1 cellular context compared by ENCODE assay signal in genomic region chr3:141487419-141488345, GRCh38.
TF ChIP-seq lines count a peak whose summit lies in the region.

No MANE protein-coding gene starts in this region.

TF ChIP-seq in K562, 482 proteins besides CTCF, POLR2A, EP300 and RAD21 (continued from another document and continues in another):
- TF ChIP-seq, protein P1, sequence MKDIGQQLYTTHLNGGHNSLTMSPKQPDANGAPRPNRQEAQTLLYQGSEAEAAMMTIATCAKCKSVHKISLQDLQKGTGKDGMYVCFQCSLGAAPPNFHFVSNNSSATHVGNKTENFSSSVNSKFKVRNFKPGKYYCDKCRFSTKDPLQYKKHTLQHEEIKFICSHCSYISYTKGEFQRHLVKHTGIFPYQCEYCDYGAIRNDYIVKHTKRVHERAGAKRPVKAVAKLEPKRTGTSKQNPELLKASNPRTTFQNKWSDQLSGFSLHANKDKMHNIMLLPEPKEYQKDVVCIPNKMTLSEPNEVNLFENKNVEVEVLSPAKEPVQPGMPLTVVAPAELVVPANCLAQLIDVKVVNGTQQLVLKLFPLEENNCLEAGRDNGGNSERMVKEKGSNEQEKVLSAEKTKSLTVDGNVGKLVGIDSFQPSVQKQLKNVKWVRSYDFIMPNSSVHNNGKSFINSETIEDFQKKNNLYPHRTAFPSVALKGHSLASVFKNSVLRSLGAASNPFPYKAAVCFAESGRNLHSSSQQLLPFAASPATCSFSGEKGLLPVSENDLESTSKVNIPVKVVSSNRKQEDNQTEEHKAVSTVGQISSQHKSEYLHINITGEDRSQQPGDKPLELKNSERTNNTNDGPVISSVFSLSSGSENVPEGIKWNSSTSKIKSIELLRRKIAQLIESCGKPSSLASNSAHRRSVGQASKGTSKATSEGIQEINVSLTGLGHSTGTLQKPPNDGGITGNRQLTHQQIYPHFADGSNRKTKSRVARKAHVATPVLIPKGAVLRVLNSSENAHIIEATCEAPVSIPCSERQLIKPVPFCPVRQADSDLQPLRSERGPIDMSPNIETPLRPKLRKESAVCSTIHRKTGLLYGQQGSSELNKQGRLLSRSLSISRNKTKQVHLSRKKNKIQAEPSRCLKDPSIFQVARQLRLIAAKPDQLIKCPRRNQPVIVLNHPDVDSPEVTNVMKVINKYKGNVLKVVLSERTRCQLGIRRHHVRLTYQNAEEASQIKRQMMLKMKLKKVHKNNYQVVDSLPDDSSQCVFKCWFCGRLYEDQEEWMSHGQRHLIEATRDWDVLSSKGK (CRISPR knock-in tag; IDR thresholded peaks at IDR 0.05), result no peak
- TF ChIP-seq, protein P2, sequence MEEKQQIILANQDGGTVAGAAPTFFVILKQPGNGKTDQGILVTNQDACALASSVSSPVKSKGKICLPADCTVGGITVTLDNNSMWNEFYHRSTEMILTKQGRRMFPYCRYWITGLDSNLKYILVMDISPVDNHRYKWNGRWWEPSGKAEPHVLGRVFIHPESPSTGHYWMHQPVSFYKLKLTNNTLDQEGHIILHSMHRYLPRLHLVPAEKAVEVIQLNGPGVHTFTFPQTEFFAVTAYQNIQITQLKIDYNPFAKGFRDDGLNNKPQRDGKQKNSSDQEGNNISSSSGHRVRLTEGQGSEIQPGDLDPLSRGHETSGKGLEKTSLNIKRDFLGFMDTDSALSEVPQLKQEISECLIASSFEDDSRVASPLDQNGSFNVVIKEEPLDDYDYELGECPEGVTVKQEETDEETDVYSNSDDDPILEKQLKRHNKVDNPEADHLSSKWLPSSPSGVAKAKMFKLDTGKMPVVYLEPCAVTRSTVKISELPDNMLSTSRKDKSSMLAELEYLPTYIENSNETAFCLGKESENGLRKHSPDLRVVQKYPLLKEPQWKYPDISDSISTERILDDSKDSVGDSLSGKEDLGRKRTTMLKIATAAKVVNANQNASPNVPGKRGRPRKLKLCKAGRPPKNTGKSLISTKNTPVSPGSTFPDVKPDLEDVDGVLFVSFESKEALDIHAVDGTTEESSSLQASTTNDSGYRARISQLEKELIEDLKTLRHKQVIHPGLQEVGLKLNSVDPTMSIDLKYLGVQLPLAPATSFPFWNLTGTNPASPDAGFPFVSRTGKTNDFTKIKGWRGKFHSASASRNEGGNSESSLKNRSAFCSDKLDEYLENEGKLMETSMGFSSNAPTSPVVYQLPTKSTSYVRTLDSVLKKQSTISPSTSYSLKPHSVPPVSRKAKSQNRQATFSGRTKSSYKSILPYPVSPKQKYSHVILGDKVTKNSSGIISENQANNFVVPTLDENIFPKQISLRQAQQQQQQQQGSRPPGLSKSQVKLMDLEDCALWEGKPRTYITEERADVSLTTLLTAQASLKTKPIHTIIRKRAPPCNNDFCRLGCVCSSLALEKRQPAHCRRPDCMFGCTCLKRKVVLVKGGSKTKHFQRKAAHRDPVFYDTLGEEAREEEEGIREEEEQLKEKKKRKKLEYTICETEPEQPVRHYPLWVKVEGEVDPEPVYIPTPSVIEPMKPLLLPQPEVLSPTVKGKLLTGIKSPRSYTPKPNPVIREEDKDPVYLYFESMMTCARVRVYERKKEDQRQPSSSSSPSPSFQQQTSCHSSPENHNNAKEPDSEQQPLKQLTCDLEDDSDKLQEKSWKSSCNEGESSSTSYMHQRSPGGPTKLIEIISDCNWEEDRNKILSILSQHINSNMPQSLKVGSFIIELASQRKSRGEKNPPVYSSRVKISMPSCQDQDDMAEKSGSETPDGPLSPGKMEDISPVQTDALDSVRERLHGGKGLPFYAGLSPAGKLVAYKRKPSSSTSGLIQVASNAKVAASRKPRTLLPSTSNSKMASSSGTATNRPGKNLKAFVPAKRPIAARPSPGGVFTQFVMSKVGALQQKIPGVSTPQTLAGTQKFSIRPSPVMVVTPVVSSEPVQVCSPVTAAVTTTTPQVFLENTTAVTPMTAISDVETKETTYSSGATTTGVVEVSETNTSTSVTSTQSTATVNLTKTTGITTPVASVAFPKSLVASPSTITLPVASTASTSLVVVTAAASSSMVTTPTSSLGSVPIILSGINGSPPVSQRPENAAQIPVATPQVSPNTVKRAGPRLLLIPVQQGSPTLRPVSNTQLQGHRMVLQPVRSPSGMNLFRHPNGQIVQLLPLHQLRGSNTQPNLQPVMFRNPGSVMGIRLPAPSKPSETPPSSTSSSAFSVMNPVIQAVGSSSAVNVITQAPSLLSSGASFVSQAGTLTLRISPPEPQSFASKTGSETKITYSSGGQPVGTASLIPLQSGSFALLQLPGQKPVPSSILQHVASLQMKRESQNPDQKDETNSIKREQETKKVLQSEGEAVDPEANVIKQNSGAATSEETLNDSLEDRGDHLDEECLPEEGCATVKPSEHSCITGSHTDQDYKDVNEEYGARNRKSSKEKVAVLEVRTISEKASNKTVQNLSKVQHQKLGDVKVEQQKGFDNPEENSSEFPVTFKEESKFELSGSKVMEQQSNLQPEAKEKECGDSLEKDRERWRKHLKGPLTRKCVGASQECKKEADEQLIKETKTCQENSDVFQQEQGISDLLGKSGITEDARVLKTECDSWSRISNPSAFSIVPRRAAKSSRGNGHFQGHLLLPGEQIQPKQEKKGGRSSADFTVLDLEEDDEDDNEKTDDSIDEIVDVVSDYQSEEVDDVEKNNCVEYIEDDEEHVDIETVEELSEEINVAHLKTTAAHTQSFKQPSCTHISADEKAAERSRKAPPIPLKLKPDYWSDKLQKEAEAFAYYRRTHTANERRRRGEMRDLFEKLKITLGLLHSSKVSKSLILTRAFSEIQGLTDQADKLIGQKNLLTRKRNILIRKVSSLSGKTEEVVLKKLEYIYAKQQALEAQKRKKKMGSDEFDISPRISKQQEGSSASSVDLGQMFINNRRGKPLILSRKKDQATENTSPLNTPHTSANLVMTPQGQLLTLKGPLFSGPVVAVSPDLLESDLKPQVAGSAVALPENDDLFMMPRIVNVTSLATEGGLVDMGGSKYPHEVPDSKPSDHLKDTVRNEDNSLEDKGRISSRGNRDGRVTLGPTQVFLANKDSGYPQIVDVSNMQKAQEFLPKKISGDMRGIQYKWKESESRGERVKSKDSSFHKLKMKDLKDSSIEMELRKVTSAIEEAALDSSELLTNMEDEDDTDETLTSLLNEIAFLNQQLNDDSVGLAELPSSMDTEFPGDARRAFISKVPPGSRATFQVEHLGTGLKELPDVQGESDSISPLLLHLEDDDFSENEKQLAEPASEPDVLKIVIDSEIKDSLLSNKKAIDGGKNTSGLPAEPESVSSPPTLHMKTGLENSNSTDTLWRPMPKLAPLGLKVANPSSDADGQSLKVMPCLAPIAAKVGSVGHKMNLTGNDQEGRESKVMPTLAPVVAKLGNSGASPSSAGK (IDR thresholded peaks at IDR 0.05), result no peak
- TF ChIP-seq RBFOX2 (IDR thresholded peaks at IDR 0.05; ENCODE audit: low read depth, low read length) (peak; percentile 90), SMARCA5 (IDR thresholded peaks at IDR 0.05) (0 out of 2 replicates have a peak, but pooled peaks have one; percentile 32), HBP1 (CRISPR knock-in tag; IDR thresholded peaks at IDR 0.05) (no peak), GTF2A2 (tag; IDR thresholded peaks at IDR 0.05) (no peak), NKRF (IDR thresholded peaks at IDR 0.05; ENCODE audit: borderline replicate concordance) (no peak), PHF8 (IDR thresholded peaks at IDR 0.05; ENCODE audit: borderline replicate concordance, low read length) (peak; percentile 59), BCOR (IDR thresholded peaks at IDR 0.05) (peak; percentile 28; the same call in 1 of the 2 replicates), CTBP1 (IDR thresholded peaks at IDR 0.05; ENCODE audit: borderline replicate concordance) (peak; percentile 43), POLR2AphosphoS5 (IDR thresholded peaks at IDR 0.05; ENCODE audit: control insufficient read depth, insufficient read depth, low read depth, low read length) (no peak), ZEB2 (IDR thresholded peaks at IDR 0.05) (peak; percentile 82), ZNF589 (CRISPR knock-in tag; IDR thresholded peaks at IDR 0.05; ENCODE audit: low read depth) (no peak), MAX (CRISPR knock-in tag; IDR thresholded peaks at IDR 0.05) (peak; percentile 68), TCF7 (IDR thresholded peaks at IDR 0.05; ENCODE audit: borderline replicate concordance) (no peak), HMGN3 (IDR thresholded peaks at IDR 0.05; ENCODE audit: borderline replicate concordance, extremely low read depth, insufficient read length, low read depth, low read length) (peak; percentile 77), DNMT1 (IDR thresholded peaks at IDR 0.05) (no peak), MCM7 (IDR thresholded peaks at IDR 0.05) (no peak), RBM22 (IDR thresholded peaks at IDR 0.05; ENCODE audit: low read depth, low read length, poor library complexity, severe bottlenecking) (peak; percentile 65), EZH2 (IDR thresholded peaks at IDR 0.05; ENCODE audit: borderline replicate concordance, low read depth, low read length) (no peak), HDGF (IDR thresholded peaks at IDR 0.05) (no peak), L3MBTL2 (IDR thresholded peaks at IDR 0.05) (peak; percentile 54; the same call in 1 of the 2 replicates), LARP7 (IDR thresholded peaks at IDR 0.05) (no peak), KAT8 (IDR thresholded peaks at IDR 0.05; ENCODE audit: low read depth) (0 out of 2 replicates have a peak, but pooled peaks have one; percentile 18)
- TF ChIP-seq, protein P3, sequence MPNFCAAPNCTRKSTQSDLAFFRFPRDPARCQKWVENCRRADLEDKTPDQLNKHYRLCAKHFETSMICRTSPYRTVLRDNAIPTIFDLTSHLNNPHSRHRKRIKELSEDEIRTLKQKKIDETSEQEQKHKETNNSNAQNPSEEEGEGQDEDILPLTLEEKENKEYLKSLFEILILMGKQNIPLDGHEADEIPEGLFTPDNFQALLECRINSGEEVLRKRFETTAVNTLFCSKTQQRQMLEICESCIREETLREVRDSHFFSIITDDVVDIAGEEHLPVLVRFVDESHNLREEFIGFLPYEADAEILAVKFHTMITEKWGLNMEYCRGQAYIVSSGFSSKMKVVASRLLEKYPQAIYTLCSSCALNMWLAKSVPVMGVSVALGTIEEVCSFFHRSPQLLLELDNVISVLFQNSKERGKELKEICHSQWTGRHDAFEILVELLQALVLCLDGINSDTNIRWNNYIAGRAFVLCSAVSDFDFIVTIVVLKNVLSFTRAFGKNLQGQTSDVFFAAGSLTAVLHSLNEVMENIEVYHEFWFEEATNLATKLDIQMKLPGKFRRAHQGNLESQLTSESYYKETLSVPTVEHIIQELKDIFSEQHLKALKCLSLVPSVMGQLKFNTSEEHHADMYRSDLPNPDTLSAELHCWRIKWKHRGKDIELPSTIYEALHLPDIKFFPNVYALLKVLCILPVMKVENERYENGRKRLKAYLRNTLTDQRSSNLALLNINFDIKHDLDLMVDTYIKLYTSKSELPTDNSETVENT (CRISPR knock-in tag; IDR thresholded peaks at IDR 0.05), result no peak
- TF ChIP-seq, protein P4, sequence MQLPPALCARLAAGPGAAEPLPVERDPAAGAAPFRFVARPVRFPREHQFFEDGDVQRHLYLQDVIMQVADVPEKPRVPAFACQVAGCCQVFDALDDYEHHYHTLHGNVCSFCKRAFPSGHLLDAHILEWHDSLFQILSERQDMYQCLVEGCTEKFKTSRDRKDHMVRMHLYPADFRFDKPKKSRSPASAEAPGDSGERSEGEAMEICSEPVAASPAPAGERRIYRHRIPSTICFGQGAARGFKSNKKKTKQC (CRISPR knock-in tag; IDR thresholded peaks at IDR 0.05), result no peak; the same call in 1 of the 2 replicates
- TF ChIP-seq, protein P5, sequence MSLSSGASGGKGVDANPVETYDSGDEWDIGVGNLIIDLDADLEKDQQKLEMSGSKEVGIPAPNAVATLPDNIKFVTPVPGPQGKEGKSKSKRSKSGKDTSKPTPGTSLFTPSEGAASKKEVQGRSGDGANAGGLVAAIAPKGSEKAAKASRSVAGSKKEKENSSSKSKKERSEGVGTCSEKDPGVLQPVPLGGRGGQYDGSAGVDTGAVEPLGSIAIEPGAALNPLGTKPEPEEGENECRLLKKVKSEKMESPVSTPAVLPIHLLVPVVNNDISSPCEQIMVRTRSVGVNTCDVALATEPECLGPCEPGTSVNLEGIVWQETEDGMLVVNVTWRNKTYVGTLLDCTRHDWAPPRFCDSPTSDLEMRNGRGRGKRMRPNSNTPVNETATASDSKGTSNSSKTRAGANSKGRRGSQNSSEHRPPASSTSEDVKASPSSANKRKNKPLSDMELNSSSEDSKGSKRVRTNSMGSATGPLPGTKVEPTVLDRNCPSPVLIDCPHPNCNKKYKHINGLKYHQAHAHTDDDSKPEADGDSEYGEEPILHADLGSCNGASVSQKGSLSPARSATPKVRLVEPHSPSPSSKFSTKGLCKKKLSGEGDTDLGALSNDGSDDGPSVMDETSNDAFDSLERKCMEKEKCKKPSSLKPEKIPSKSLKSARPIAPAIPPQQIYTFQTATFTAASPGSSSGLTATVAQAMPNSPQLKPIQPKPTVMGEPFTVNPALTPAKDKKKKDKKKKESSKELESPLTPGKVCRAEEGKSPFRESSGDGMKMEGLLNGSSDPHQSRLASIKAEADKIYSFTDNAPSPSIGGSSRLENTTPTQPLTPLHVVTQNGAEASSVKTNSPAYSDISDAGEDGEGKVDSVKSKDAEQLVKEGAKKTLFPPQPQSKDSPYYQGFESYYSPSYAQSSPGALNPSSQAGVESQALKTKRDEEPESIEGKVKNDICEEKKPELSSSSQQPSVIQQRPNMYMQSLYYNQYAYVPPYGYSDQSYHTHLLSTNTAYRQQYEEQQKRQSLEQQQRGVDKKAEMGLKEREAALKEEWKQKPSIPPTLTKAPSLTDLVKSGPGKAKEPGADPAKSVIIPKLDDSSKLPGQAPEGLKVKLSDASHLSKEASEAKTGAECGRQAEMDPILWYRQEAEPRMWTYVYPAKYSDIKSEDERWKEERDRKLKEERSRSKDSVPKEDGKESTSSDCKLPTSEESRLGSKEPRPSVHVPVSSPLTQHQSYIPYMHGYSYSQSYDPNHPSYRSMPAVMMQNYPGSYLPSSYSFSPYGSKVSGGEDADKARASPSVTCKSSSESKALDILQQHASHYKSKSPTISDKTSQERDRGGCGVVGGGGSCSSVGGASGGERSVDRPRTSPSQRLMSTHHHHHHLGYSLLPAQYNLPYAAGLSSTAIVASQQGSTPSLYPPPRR (CRISPR knock-in tag; IDR thresholded peaks at IDR 0.05; ENCODE audit: borderline replicate concordance), result no peak
